27 cellular contexts compared by ENCODE assay signal in the genomic region with DNA sequence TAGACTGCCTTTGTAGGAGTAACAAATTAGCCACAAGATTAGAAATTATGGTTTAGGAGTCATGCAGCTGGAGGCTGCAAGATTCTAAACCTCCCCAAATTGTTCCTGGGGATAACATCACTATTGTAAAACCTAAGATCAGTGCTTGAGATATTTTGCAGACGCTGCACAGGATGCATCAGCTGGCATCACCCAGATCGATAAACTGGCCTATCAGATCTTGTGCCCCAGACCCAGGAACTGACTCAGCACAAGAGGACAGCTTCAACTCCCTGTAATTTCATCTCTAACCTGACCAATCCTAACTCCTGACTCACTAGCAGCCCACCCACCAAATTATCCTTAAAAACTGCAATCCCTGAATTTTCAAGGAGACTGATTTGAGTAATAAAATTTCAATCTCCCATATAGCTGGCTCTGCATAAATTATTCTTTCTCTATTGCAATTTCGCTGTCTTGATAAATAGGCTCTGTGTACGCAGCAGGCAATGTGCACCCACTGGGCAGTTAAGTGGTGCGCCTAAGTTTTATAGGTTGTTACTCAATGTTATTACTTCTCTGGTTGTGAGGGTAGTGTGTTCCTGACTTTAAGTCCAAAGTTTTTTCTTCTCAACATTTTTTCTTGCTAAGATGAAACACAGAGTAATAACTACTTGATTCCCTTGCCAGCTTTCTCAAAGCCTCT.
DNase-seq lines count a peak whose midpoint lies in the region; ATAC-seq, FAIRE-seq and TF ChIP-seq lines count a peak whose summit lies in the region.
"Had no signal": no experiment of that assay in that cellular context is flagged by ENCODE, and none has a peak within 500 bp of the region (broad histone marks: within the 10 kb centered on the region; RNA-seq: fewer than 3 reads in every experiment).

No MANE protein-coding gene starts in this region.

- no peak for TF ChIP-seq RAD21 in SK-N-SH (IDR thresholded peaks at IDR 0.05; ENCODE audit: low read length)

- H3K9me3 Mint-ChIP-seq in WTC11 (peaks cover 17% of the 10 kb centered on the region), progenitor cell of endocrine pancreas (ENCODE audit: low read depth) (peaks cover 17% of the 10 kb centered on the region)
- H3K9me3 Mint-ChIP-seq in CD8-positive, alpha-beta T cell: no peaks in the 10 kb centered on the region

- H3K36me3 Mint-ChIP-seq in WTC11 (peaks cover 9% of the 10 kb centered on the region), progenitor cell of endocrine pancreas (ENCODE audit: insufficient read depth) (peaks cover 7% of the 10 kb centered on the region)
- no peaks in the 10 kb centered on the region for H3K36me3 Mint-ChIP-seq in CD8-positive, alpha-beta T cell

- H3K4me1 Mint-ChIP-seq in WTC11 (peaks cover 28% of the 10 kb centered on the region), progenitor cell of endocrine pancreas (ENCODE audit: low read depth) (peaks cover 2% of the 10 kb centered on the region)
- H3K4me1 Mint-ChIP-seq in CD8-positive, alpha-beta T cell (ENCODE audit: low read depth): no peaks in the 10 kb centered on the region

- no peaks in the 10 kb centered on the region for H3K36me3 ChIP-seq in SK-N-SH (replicated peaks in 1 of 2; ENCODE audit: control insufficient read depth in 1 of 2, insufficient read depth in 2 of 2, low read length in 1 of 2)
- no peaks in the 10 kb centered on the region for H3K36me3 ChIP-seq in mesendoderm (ENCODE audit: control insufficient read depth, insufficient read depth, low read length)
- H3K36me3 ChIP-seq in CD8-positive, alpha-beta T cell (ENCODE audit: insufficient read depth, low read length): no peaks in the 10 kb centered on the region
- H3K36me3 ChIP-seq: SJSA1 had no signal

- H3K4me1 ChIP-seq in SK-N-SH (ENCODE audit: control insufficient read depth in 1 of 2, insufficient read depth in 2 of 2, low read depth in 1 of 2, low read length in 1 of 2) (peaks cover 7 to 21% of the 10 kb centered on the region in 2 experiments; a peak in 3 of 4 replicates), mesendoderm (ENCODE audit: control insufficient read depth, low read depth, low read length) (peaks cover 2% of the 10 kb centered on the region)
- H3K4me1 ChIP-seq in CD8-positive, alpha-beta T cell (ENCODE audit: insufficient read depth, low read length): no peaks in the 10 kb centered on the region

- H3K9ac ChIP-seq in SK-N-SH: no peak overlapping the region
- no peak overlapping the region for H3K9ac ChIP-seq in mesendoderm (ENCODE audit: low read length)

- H3K18ac ChIP-seq in mesendoderm (ENCODE audit: low read length): peak overlapping the region; percentile 39

- H3K56ac ChIP-seq in mesendoderm (ENCODE audit: low read length): no peak overlapping the region

- peak in 1 of 2 experiments; percentile 48; a peak in 1 of 4 replicates for TF ChIP-seq EP300 in SK-N-SH (IDR thresholded peaks at IDR 0.05; ENCODE audit: borderline replicate concordance in 1 of 2, low read depth in 1 of 2, low read length in 1 of 2)

- no peak overlapping the region for H3K4me3 Mint-ChIP-seq in WTC11
- no peak overlapping the region for H3K4me3 Mint-ChIP-seq in progenitor cell of endocrine pancreas (ENCODE audit: low read depth)
- no peak overlapping the region for H3K4me3 Mint-ChIP-seq in CD8-positive, alpha-beta T cell

- POLR2A ChIA-PET in SK-N-SH (lab: Yijun Ruan, JAX) (no interaction called here), WTC11 (lab: Charles Lee) (no interaction called here)
- POLR2A ChIA-PET in CD8-positive, alpha-beta T cell (lab: Charles Lee): no interaction called here

- H2BK5ac ChIP-seq in mesendoderm (ENCODE audit: low read length): no peak overlapping the region

- CTCF ChIA-PET in SK-N-SH (lab: Yijun Ruan, JAX): no interaction called here
- CTCF ChIA-PET in WTC11 (lab: Charles Lee): no interaction called here
- CTCF ChIA-PET in CD8-positive, alpha-beta T cell (lab: Charles Lee): no interaction called here

- ATAC-seq in SK-N-SH treated with all-trans-retinoic acid at 6 μM for 48 hours: no peak
- ATAC-seq in WTC11: 0 out of 2 replicates have a peak, but pooled peaks have one; percentile 28
- ATAC-seq in CD8-positive, alpha-beta T cell: no peak
- ATAC-seq: HCT116 had no signal

- H3K4ac ChIP-seq in mesendoderm (ENCODE audit: low read depth, low read length): no peak overlapping the region

- H3K4me3 ChIP-seq in SK-N-SH (ENCODE audit: low read depth in 2 of 2, low read length in 1 of 2) (no peak overlapping the region), mesendoderm (ENCODE audit: low read length) (no peak overlapping the region)
- no peak overlapping the region for H3K4me3 ChIP-seq in CD8-positive, alpha-beta T cell (ENCODE audit: low read depth, low read length)
- H3K4me3 ChIP-seq: SJSA1 had no signal

- TF ChIP-seq CTCF in SK-N-SH (IDR thresholded peaks at IDR 0.05): no peak
- TF ChIP-seq CTCF in WTC11 (IDR thresholded peaks at IDR 0.05): no peak
- no peak for TF ChIP-seq CTCF in progenitor cell of endocrine pancreas (IDR thresholded peaks at IDR 0.05; ENCODE audit: unreplicated experiment)
- TF ChIP-seq CTCF in CD8-positive, alpha-beta T cell (IDR thresholded peaks at IDR 0.05): no peak

- no peak overlapping the region for H3K23ac ChIP-seq in mesendoderm (ENCODE audit: low read length)

- H2BK120ac ChIP-seq in mesendoderm (ENCODE audit: low read depth, low read length): no peak overlapping the region

- 0 out of 2 replicates have a peak overlapping the region, but pooled peaks have one; percentile 11 for H3K27ac Mint-ChIP-seq in WTC11
- H3K27ac Mint-ChIP-seq in progenitor cell of endocrine pancreas: no peak overlapping the region
- H3K27ac Mint-ChIP-seq in CD8-positive, alpha-beta T cell: no peak overlapping the region

- peak overlapping the region in 1 of 2 experiments; percentile 6; a peak in 1 of 4 replicates for H3K27ac ChIP-seq in SK-N-SH (ENCODE audit: low read depth in 2 of 2, low read length in 1 of 2)
- no peak overlapping the region for H3K27ac ChIP-seq in mesendoderm (ENCODE audit: low read depth, low read length)
- no peak overlapping the region for H3K27ac ChIP-seq in CD8-positive, alpha-beta T cell (ENCODE audit: low read depth, low read length)
- H3K27ac ChIP-seq: 22Rv1, SJSA1 had no signal

- H4K20me1 ChIP-seq in SK-N-SH (ENCODE audit: insufficient read depth): no peaks in the 10 kb centered on the region

- H3K79me2 ChIP-seq in SK-N-SH (ENCODE audit: insufficient read depth) (no peaks in the 10 kb centered on the region), mesendoderm (ENCODE audit: control insufficient read depth, insufficient read depth, low read length) (no peaks in the 10 kb centered on the region)

- H2BK15ac ChIP-seq in mesendoderm (replicated peaks; ENCODE audit: low read depth): peak overlapping the region; percentile 57

- H3K9me3 ChIP-seq in SK-N-SH: no peaks in the 10 kb centered on the region
- no peaks in the 10 kb centered on the region for H3K9me3 ChIP-seq in CD8-positive, alpha-beta T cell (ENCODE audit: low read length)
- H3K9me3 ChIP-seq: SJSA1 had no signal

- H3K27me3 Mint-ChIP-seq in WTC11 (ENCODE audit: low read depth) (no peaks in the 10 kb centered on the region), progenitor cell of endocrine pancreas (no peaks in the 10 kb centered on the region)
- no peaks in the 10 kb centered on the region for H3K27me3 Mint-ChIP-seq in CD8-positive, alpha-beta T cell (ENCODE audit: low read depth)

- H4K5ac ChIP-seq in mesendoderm (ENCODE audit: low read length): no peak overlapping the region

- no peaks in the 10 kb centered on the region for H3K27me3 ChIP-seq in SK-N-SH (ENCODE audit: insufficient read depth)
- H3K27me3 ChIP-seq in mesendoderm (ENCODE audit: insufficient read depth, low read length, poor library complexity): no peaks in the 10 kb centered on the region
- no peaks in the 10 kb centered on the region for H3K27me3 ChIP-seq in CD8-positive, alpha-beta T cell (ENCODE audit: insufficient read depth, low read length)
- H3K27me3 ChIP-seq: SJSA1 had no signal

- peaks cover 9% of the 10 kb centered on the region for H3F3A ChIP-seq in SK-N-SH (replicated peaks; ENCODE audit: insufficient read depth)

- intact Hi-C loops in CD8-positive, alpha-beta T cell (cut with DNase I, micrococcal nuclease): loop anchor here in 1 of 2 experiments (2.0 kb wide), 1 partner anchor 70 kb away; no protein-coding TSS in a partner anchor

- no peaks in the 10 kb centered on the region for H3K79me1 ChIP-seq in mesendoderm (ENCODE audit: low read length)

- DNase-seq in SK-N-SH: no peak
- DNase-seq in WTC11 (ENCODE audit: low spot score): no peak
- no peak for DNase-seq in mesendoderm
- DNase-seq in NCI-H128 (lab: John Stamatoyannopoulos, UW; ENCODE audit: unreplicated experiment): no peak
- DNase-seq in GM19239 (ENCODE audit: insufficient read length, low spot score): no peak
- no peak for DNase-seq in progenitor cell of endocrine pancreas (ENCODE audit: low spot score, unreplicated experiment)
- no peak for DNase-seq in CD8-positive, alpha-beta T cell
- DNase-seq: ACHN; DMS153; DND-41; GOT3; KBM-7; MV-4-11; NCI-H1105; NCI-H146; NCI-H2029; NCI-H446 treated with DMSO at 0.1 percent for 48 hours; NCI-H526; NCI-H82; NK-92 treated with Interleukin-12 subunit alpha and Interleukin-12 subunit beta, amount 100 ng/mL, for 24 hours; Right ventricle myocardium superior; RPMI8226 had no signal

- no peak overlapping the region for H3K4me2 ChIP-seq in SK-N-SH
- no peak overlapping the region for H3K4me2 ChIP-seq in mesendoderm (ENCODE audit: low read length)

- no peak overlapping the region; the same call in 1 of the 2 replicates for H2AFZ ChIP-seq in SK-N-SH (ENCODE audit: low read depth)

- H2AK5ac ChIP-seq in mesendoderm (ENCODE audit: low read length): no peak overlapping the region

- 64% methylated on average over 5 of the region's 5 CpGs for WGBS in SK-N-SH (ENCODE audit: low lambda C conversion rate)
- WGBS in mesendoderm (ENCODE audit: extremely low coverage, insufficient coverage, low lambda C conversion rate): no CpG with 5 or more reads among the region's 5 CpGs

- H4K8ac ChIP-seq in mesendoderm (ENCODE audit: low read depth, low read length): no peak overlapping the region

- FAIRE-seq in GM19239 (lab: Jason Lieb, UNC): no peak
- FAIRE-seq: GM18507 had no signal

- no peaks in the 10 kb centered on the region for H3K9me2 ChIP-seq in SK-N-SH

TF ChIP-seq in SK-N-SH, 30 proteins besides CTCF, POLR2A, EP300 and RAD21 (continues in another document):
- TF ChIP-seq GABPA (IDR thresholded peaks at IDR 0.05; ENCODE audit: low read depth) (no peak), TCF12 (IDR thresholded peaks at IDR 0.05) (peak; percentile 45; the same call in 1 of the 2 replicates), ELF1 (IDR thresholded peaks at IDR 0.05) (no peak)

TF ChIP-seq in SK-N-SH treated with all-trans-retinoic acid at 6 μM for 48 hours, 23 proteins besides CTCF, POLR2A, EP300 and RAD21 (continues in another document):
- TF ChIP-seq ISL1 (CRISPR knock-in tag; IDR thresholded peaks at IDR 0.05) (no peak), BACH2 (CRISPR knock-in tag; IDR thresholded peaks at IDR 0.05; ENCODE audit: borderline replicate concordance) (no peak), GLIS3 (CRISPR knock-in tag; IDR thresholded peaks at IDR 0.05) (no peak), ZNF70 (CRISPR knock-in tag; IDR thresholded peaks at IDR 0.05) (no peak)

TF ChIP-seq in WTC11, 78 proteins besides CTCF, POLR2A, EP300 and RAD21 (continues in another document):
- TF ChIP-seq OVOL2 (CRISPR knock-in tag; IDR thresholded peaks at IDR 0.05; ENCODE audit: borderline replicate concordance): no peak
